In the genomic region with DNA sequence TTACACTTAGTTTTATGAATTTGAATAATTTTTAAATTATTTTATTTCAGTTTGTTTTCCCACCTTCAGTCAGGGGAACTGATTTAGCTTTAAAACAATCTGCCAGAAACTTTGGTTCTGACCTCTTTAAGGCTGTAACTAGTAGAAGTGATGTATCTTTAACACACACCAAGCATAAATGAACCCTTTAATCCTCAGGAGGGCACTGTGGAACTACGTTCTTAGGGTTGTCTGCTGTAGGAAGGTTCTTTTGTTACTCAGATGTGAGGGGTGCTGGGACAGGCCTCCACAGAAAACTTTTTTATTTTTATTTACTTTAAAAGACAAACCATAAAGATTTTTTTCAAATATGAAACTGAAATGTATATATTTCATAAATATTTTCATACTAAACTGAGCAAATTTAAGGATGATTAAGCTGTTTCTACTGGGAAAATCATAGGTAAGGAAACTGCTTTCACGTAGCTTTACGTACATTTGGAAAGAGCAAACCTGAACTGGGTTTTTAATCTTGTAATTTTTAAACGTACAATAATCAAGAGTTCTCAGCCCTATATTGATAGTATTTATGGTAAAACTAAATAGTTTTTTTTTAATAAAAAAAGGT, we compare ENCODE assay signal across 8 cellular contexts. TPM values are rescaled to one million over a fixed set of nuclear protein-coding genes. Genes with fewer than 3 reads are reported as not detected.
DNase-seq lines count a peak whose midpoint lies in the region; ATAC-seq, FAIRE-seq and TF ChIP-seq lines count a peak whose summit lies in the region.

No MANE protein-coding gene starts in this region.

- intact Hi-C loops in pancreas (cut with DNase I): no loop called here

- H3K4me1 ChIP-seq in pancreas: no peaks in the 10 kb centered on the region

- H3K9me3 ChIP-seq in pancreas: no peaks in the 10 kb centered on the region

- peak; percentile 92 for FAIRE-seq in pancreas (lab: Jason Lieb, UNC)

- no peak overlapping the region for H3K27ac ChIP-seq in pancreas

- H3K27me3 ChIP-seq in pancreas: no peaks in the 10 kb centered on the region

- no peaks in the 10 kb centered on the region for H3K36me3 ChIP-seq in pancreas

- ATAC-seq in GM18870 (IDR thresholded peaks at IDR 0.05; ENCODE audit: unreplicated experiment) (peak; percentile 63), pancreas (peak; percentile 42 to 77 (median 62))

- 51% methylated on average over 4 of the region's 4 CpGs for WGBS in pancreas, 2 donors

- DNase-seq in AG09309 (ENCODE audit: low read depth) (peak; percentile 66), M059J (ENCODE audit: low read depth) (peak; percentile 81), SHP77 treated with DMSO at 0.1 percent for 48 hours (lab: John Stamatoyannopoulos, UW) (peak; percentile 56), fibroblast of pulmonary artery (ENCODE audit: low read depth) (peak; percentile 93), pancreas (peak in 2 of 6 donors; percentile 24 to 46), mesenteric fat pad (ENCODE audit: low spot score) (no peak)
- DNase-seq in stimulated activated CD4-positive, alpha-beta T cell treated with anti-CD3 and anti-CD28 coated beads, Interleukin-12 subunit alpha, Interleukin-12 subunit beta, amount 100 ng/mL, for 4 hours: no peak

- H3K4me3 ChIP-seq in AG09309 (ENCODE audit: control insufficient read depth, low read depth, low read length): no peak overlapping the region
- no peak overlapping the region for H3K4me3 ChIP-seq in fibroblast of pulmonary artery (replicated peaks; ENCODE audit: low read depth, low read length)
- H3K4me3 ChIP-seq in pancreas: no peak overlapping the region

- TF ChIP-seq CTCF in AG09309 (IDR thresholded peaks at IDR 0.05; ENCODE audit: control insufficient read depth, insufficient read depth, low read depth, low read length, missing control alignments) (peak; percentile 59), fibroblast of pulmonary artery (IDR thresholded peaks at IDR 0.05; ENCODE audit: low read length, missing control alignments) (peak; percentile 57), pancreas (IDR thresholded peaks at IDR 0.05) (peak in 3 of 4 donors; percentile 24 to 41 (median 39))

RNA-seq across cellular contexts. Expression of gene KLF4, which starts 5.3 kb away (rescaled TPM):
- 0.98 and 3.8 TPM in 2 replicates for total RNA-seq in M059J (2014; rRNA removed; shearing (Covaris generic))
- 1 to 10 TPM; 3.2 to 9.9 (median 5.6) TPM for total RNA-seq in pancreas
- polyA plus RNA-seq in pancreas: 1 to 10 TPM; 5.5 to 8.0 TPM
- total RNA-seq in mesenteric fat pad: 386 TPM

Comparison
In these comparisons a context has a peak if more than half of its experiments do, and no peak if none do; other contexts are left out.
1. DNase-seq: peak in AG09309 (single experiment), M059J (single experiment), SHP77 treated with DMSO at 0.1 percent for 48 hours (single experiment) and fibroblast of pulmonary artery (single experiment); none in stimulated activated CD4-positive, alpha-beta T cell treated with anti-CD3 and anti-CD28 coated beads, Interleukin-12 subunit alpha, Interleukin-12 subunit beta, amount 100 ng/mL, for 4 hours (single experiment) and mesenteric fat pad (single experiment).
2. RNA of gene KLF4, which starts 5.3 kb away (total RNA-seq): 386 TPM in mesenteric fat pad (single experiment); 3.2 to 9.9 TPM in pancreas and 0.98 to 3.8 TPM in M059J; every median in the first group is over 10 times any median in the second.
3. Peak in every context shown above with its lines, with median percentiles within 50 percentile points of each other: CTCF ChIP-seq.